18 cellular contexts compared by ENCODE assay signal in genomic region chr12:32560520-32560919, GRCh38.
DNase-seq lines count a peak whose midpoint lies in the region; ATAC-seq, FAIRE-seq and TF ChIP-seq lines count a peak whose summit lies in the region.
"Had no signal": no experiment of that assay in that cellular context is flagged by ENCODE, and none has a peak within 500 bp of the region (broad histone marks: within the 10 kb centered on the region; RNA-seq: fewer than 3 reads in every experiment).

No MANE protein-coding gene starts in this region.

- H3K23ac ChIP-seq in neuronal stem cell (ENCODE audit: low read depth, low read length, poor library complexity) = no peak overlapping the region

- H3K14ac ChIP-seq in neuronal stem cell (ENCODE audit: low read length) = no peak overlapping the region

- CTCF ChIA-PET in HepG2 (lab: Yijun Ruan, JAX; ENCODE audit: low intra/inter-chr PET ratio, low total read pairs) = interaction anchor here (1.3 kb wide), 1 partner anchor 105 kb away, joined by 4 read pairs; no protein-coding TSS in a partner anchor

- no peaks in the 10 kb centered on the region for H3K27me3 ChIP-seq in HepG2 (ENCODE audit: control insufficient read depth in 1 of 2, insufficient read depth in 2 of 2, low read length in 2 of 2)
- H3K27me3 ChIP-seq in right lobe of liver = no peaks in the 10 kb centered on the region
- no peaks in the 10 kb centered on the region for H3K27me3 ChIP-seq in neuronal stem cell (ENCODE audit: control insufficient read depth in 3 of 3, insufficient read depth in 3 of 3, low read depth in 1 of 3, low read length in 3 of 3)

- peaks cover 54% of the 10 kb centered on the region for H3K4me1 ChIP-seq in HepG2 (ENCODE audit: insufficient read depth, low read length)
- peaks cover 0 to 33% (median 2%) of the 10 kb centered on the region in 4 donors for H3K4me1 ChIP-seq in right lobe of liver
- peaks cover 5 to 8% of the 10 kb centered on the region in 2 donors for H3K4me1 ChIP-seq in neuronal stem cell (ENCODE audit: control insufficient read depth in 2 of 2, insufficient read depth in 1 of 2, low read depth in 1 of 2, low read length in 2 of 2)

- no peak overlapping the region for H2AK5ac ChIP-seq in neuronal stem cell (ENCODE audit: low read depth, low read length)

- no peak overlapping the region for H3K27ac ChIP-seq in HepG2 (ENCODE audit: extremely low read length, insufficient read depth, low read length)
- no peak overlapping the region for H3K27ac ChIP-seq in right lobe of liver
- H3K27ac ChIP-seq in neuronal stem cell (replicated peaks; ENCODE audit: low read length) = no peak overlapping the region

- TF ChIP-seq POLR2A in HepG2 (IDR thresholded peaks at IDR 0.05; ENCODE audit: insufficient read depth in 1 of 2, low read depth in 2 of 2, low read length in 2 of 2) = no peak
- TF ChIP-seq POLR2A in right lobe of liver (IDR thresholded peaks at IDR 0.05) = no peak

- no TSS peak for BruUV-seq in HepG2 (replicated peaks; lab: Mats Ljungman, UMichigan)

- no peaks in the 10 kb centered on the region for H3K27me3 Mint-ChIP-seq in activated T-helper 2 cell treated with anti-CD3 and anti-CD28 coated beads, Interferon-gamma antibody, Interleukin-2, Interleukin-4, amounts not matched to agents 10 μg/mL and 5 μg/mL and 100 μg/mL, durations not matched to agents 14 hours and 24 hours and 36 hours (ENCODE audit: low read depth)

- H3K4ac ChIP-seq in neuronal stem cell (ENCODE audit: low read length) = no peak overlapping the region

- TF ChIP-seq EP300 in HepG2 (IDR thresholded peaks at IDR 0.05; ENCODE audit: low read depth in 2 of 2, low read length in 2 of 2) (no peak), HepG2 (CRISPR knock-in tag; IDR thresholded peaks at IDR 0.05; ENCODE audit: borderline replicate concordance) (no peak)

- 96% methylated on average over 4 of the region's 4 CpGs for WGBS in HepG2 (ENCODE audit: low lambda C conversion rate)
- 96% methylated on average over 4 of the region's 4 CpGs for whole genome bisulfite sequencing in right lobe of liver (ENCODE audit: insufficient coverage, low coverage, low lambda C conversion rate, missing lambda C conversion rate)
- no CpG with 5 or more reads among the region's 4 CpGs for WGBS in neuronal stem cell (ENCODE audit: extremely low coverage in 2 of 2, insufficient read length in 2 of 2, insufficient replicate concordance in 1 of 2), 2 donors

- no peak overlapping the region for H2BK15ac ChIP-seq in neuronal stem cell (ENCODE audit: low read length)

- H4K91ac ChIP-seq in neuronal stem cell (ENCODE audit: low read depth, low read length, poor library complexity) = no peak overlapping the region

- no peak overlapping the region for H2BK12ac ChIP-seq in neuronal stem cell (ENCODE audit: low read length)

- peaks cover 5% of the 10 kb centered on the region for H3K79me2 ChIP-seq in HepG2 (ENCODE audit: insufficient read depth, low read length)

- peaks cover 6% of the 10 kb centered on the region for H3K9me3 Mint-ChIP-seq in activated T-helper 2 cell treated with anti-CD3 and anti-CD28 coated beads, Interferon-gamma antibody, Interleukin-2, Interleukin-4, amounts not matched to agents 10 μg/mL and 5 μg/mL and 100 μg/mL, durations not matched to agents 14 hours and 24 hours and 36 hours
- H3K9me3 Mint-ChIP-seq: CD8-positive, alpha-beta T cell had no signal

- H3K36me3 Mint-ChIP-seq in activated T-helper 2 cell treated with anti-CD3 and anti-CD28 coated beads, Interferon-gamma antibody, Interleukin-2, Interleukin-4, amounts not matched to agents 10 μg/mL and 5 μg/mL and 100 μg/mL, durations not matched to agents 14 hours and 24 hours and 36 hours (ENCODE audit: low read depth) = peaks cover 6% of the 10 kb centered on the region
- H3K36me3 Mint-ChIP-seq: CD8-positive, alpha-beta T cell had no signal

- peak overlapping the region; percentile 68 for H3K27ac Mint-ChIP-seq in activated T-helper 2 cell treated with anti-CD3 and anti-CD28 coated beads, Interferon-gamma antibody, Interleukin-2, Interleukin-4, amounts not matched to agents 10 μg/mL and 5 μg/mL and 100 μg/mL, durations not matched to agents 14 hours and 24 hours and 36 hours
- H3K27ac Mint-ChIP-seq: CD8-positive, alpha-beta T cell had no signal

- H3K79me1 ChIP-seq in neuronal stem cell (ENCODE audit: low read depth, low read length) = peaks cover 6% of the 10 kb centered on the region

- H3K4me1 Mint-ChIP-seq in activated T-helper 2 cell treated with anti-CD3 and anti-CD28 coated beads, Interferon-gamma antibody, Interleukin-2, Interleukin-4, amounts not matched to agents 10 μg/mL and 5 μg/mL and 100 μg/mL, durations not matched to agents 14 hours and 24 hours and 36 hours (ENCODE audit: low read depth) = peaks cover 35% of the 10 kb centered on the region

- FAIRE-seq in HepG2 (lab: Jason Lieb, UNC) = no peak
- FAIRE-seq: RCC 7860 had no signal

- no peak overlapping the region for H2AFZ ChIP-seq in HepG2 (ENCODE audit: low read length)
- H2AFZ ChIP-seq in neuronal stem cell (ENCODE audit: low read length) = no peak overlapping the region

- H3K4me3 ChIP-seq in HepG2 (replicated peaks in 1 of 3; ENCODE audit: insufficient read depth in 1 of 3, low read depth in 2 of 3, low read length in 3 of 3) (no peak overlapping the region), right lobe of liver (no peak overlapping the region), neuronal stem cell (ENCODE audit: low read length in 2 of 2) (no peak overlapping the region)
- H3K4me3 ChIP-seq: HAP-1 had no signal

- peak overlapping the region; percentile 48 for H3K18ac ChIP-seq in neuronal stem cell (ENCODE audit: low read length)

- peak; percentile 35; the same call in 1 of the 2 replicates for TF ChIP-seq CTCF in HepG2 (CRISPR knock-in tag; IDR thresholded peaks at IDR 0.05)
- TF ChIP-seq CTCF in right lobe of liver (IDR thresholded peaks at IDR 0.05) = no peak

- in situ Hi-C loops in HepG2 (cut with HindIII; ENCODE audit: extremely low pct_ligation_motif_present, low pct_unique_long_range_greater_than_20kb) = no loop called here

- no peak overlapping the region for H4K8ac ChIP-seq in neuronal stem cell (ENCODE audit: low read depth, low read length)

- no peak for TF ChIP-seq RAD21 in HepG2 (CRISPR knock-in tag; IDR thresholded peaks at IDR 0.05)

- intact Hi-C loops in HepG2 (cut with micrococcal nuclease; ENCODE audit: unreplicated experiment) (no loop called here), right lobe of liver (cut with DNase I) (no loop called here)
- intact Hi-C loops in activated T-helper 2 cell treated with anti-CD3 and anti-CD28 coated beads, Interferon-gamma antibody, Interleukin-2, Interleukin-4, amounts not matched to agents 10 μg/mL and 5 μg/mL and 100 μg/mL, durations not matched to agents 14 hours and 24 hours and 36 hours (cut with micrococcal nuclease) = no loop called here

- no peak overlapping the region for H3K9ac ChIP-seq in HepG2 (ENCODE audit: insufficient read depth, low read depth, low read length)
- H3K9ac ChIP-seq in neuronal stem cell (ENCODE audit: low read depth, low read length, poor library complexity) = no peak overlapping the region

- H3K4me3 Mint-ChIP-seq in activated T-helper 2 cell treated with anti-CD3 and anti-CD28 coated beads, Interferon-gamma antibody, Interleukin-2, Interleukin-4, amounts not matched to agents 10 μg/mL and 5 μg/mL and 100 μg/mL, durations not matched to agents 14 hours and 24 hours and 36 hours (ENCODE audit: low read depth) = no peak overlapping the region
- H3K4me3 Mint-ChIP-seq: CD8-positive, alpha-beta T cell had no signal

- H2BK120ac ChIP-seq in neuronal stem cell (ENCODE audit: low read depth, low read length) = no peak overlapping the region

- ATAC-seq in HepG2 (no peak), right lobe of liver (no peak), HG02884 (IDR thresholded peaks at IDR 0.05; ENCODE audit: unreplicated experiment) (no peak), GM18511 (IDR thresholded peaks at IDR 0.05; ENCODE audit: unreplicated experiment) (no peak)
- ATAC-seq: CD8-positive, alpha-beta T cell had no signal

- H2BK5ac ChIP-seq in neuronal stem cell (ENCODE audit: low read length) = no peak overlapping the region

- H3K9me3 ChIP-seq in HepG2 (ENCODE audit: low read length) (no peaks in the 10 kb centered on the region), right lobe of liver (no peaks in the 10 kb centered on the region), neuronal stem cell (replicated peaks in 1 of 2; ENCODE audit: control insufficient read depth in 2 of 2, insufficient read depth in 1 of 2, low read depth in 1 of 2, low read length in 2 of 2) (peaks cover 5 to 11% of the 10 kb centered on the region in 2 donors)
- H3K9me3 ChIP-seq: HAP-1 had no signal

- no peak overlapping the region for H3K4me2 ChIP-seq in HepG2 (ENCODE audit: low read depth, low read length)
- H3K4me2 ChIP-seq in neuronal stem cell (ENCODE audit: insufficient read depth, low read length, poor library complexity, severe bottlenecking) = no peak overlapping the region

- POLR2A ChIA-PET in HepG2 (lab: Yijun Ruan, JAX) = no interaction called here

- H3K36me3 ChIP-seq in HepG2 (replicated peaks in 1 of 2; ENCODE audit: control insufficient read depth in 1 of 2, insufficient read depth in 2 of 2, low read length in 2 of 2) = peaks cover 4 to 6% of the 10 kb centered on the region in 2 experiments; a peak in 3 of 5 replicates
- H3K36me3 ChIP-seq in right lobe of liver = peaks cover 0 to 8% (median 2%) of the 10 kb centered on the region in 4 donors
- H3K36me3 ChIP-seq in neuronal stem cell (replicated peaks in 1 of 2; ENCODE audit: control insufficient read depth in 2 of 2, insufficient read depth in 2 of 2, low read length in 2 of 2) = peaks cover 8 to 17% of the 10 kb centered on the region in 2 donors

- DNase-seq in HepG2 (ENCODE audit: low spot score) = no peak
- no peak for DNase-seq in right lobe of liver
- no peak for DNase-seq in activated T-helper 2 cell treated with anti-CD3 and anti-CD28 coated beads, Interferon-gamma antibody, Interleukin-2, Interleukin-4, amounts not matched to agents 10 μg/mL and 5 μg/mL and 100 μg/mL, durations not matched to agents 14 hours and 24 hours and 36 hours (ENCODE audit: low spot score)
- no peak for DNase-seq in neuronal stem cell (ENCODE audit: low spot score)
- no peak for DNase-seq in inferior parietal cortex (ENCODE audit: extremely low spot score)
- DNase-seq in CD1c-positive myeloid dendritic cell (ENCODE audit: extremely low spot score) = no peak
- DNase-seq: AML-193; CD8-positive, alpha-beta T cell; Kasumi-1; NCI-H1417 treated with DMSO at 0.1 percent for 48 hours; NCI-H2029; NCI-H2171 treated with DMSO at 0.1 percent for 48 hours; NCI-H82; SIG-M5 had no signal

- H4K20me1 ChIP-seq in HepG2 (ENCODE audit: insufficient read depth, low read length) = no peaks in the 10 kb centered on the region

TF ChIP-seq in HepG2, 621 proteins besides CTCF, POLR2A, EP300 and RAD21 (continues in another document):
- TF ChIP-seq FOXK2 (IDR thresholded peaks at IDR 0.05) = no peak
